ENCODE assay signal across 17 cellular contexts in genomic region chr4:1385373-1386340, GRCh38. TPM values are rescaled to one million over a fixed set of nuclear protein-coding genes. Genes with fewer than 3 reads are reported as not detected.
"Had no signal": no experiment of that assay in that cellular context is flagged by ENCODE, and none has a peak within 500 bp of the region (broad histone marks: within the 10 kb centered on the region; RNA-seq: fewer than 3 reads in every experiment).

No MANE protein-coding gene starts in this region.

- H3K27me3 Mint-ChIP-seq: naive B cell had no signal

- H3K4me3 ChIP-seq: heart right ventricle, lung, prostate gland, SJCRH30, tibial artery had no signal

- H3K4me1 Mint-ChIP-seq: naive B cell had no signal

- H3K4me3 Mint-ChIP-seq: naive B cell had no signal

- H3K36me3 ChIP-seq: SJCRH30 had no signal

- DNase-seq: activated CD4-positive, alpha-beta T cell treated with anti-CD3 and anti-CD28 coated beads, Interleukin-2, amount 50 U/mL, for 4 hours; activated CD4-positive, CD25-positive, alpha-beta regulatory T cell treated with anti-CD3 and anti-CD28 coated beads, Interleukin-2, amount 50 U/mL, for 72 hours; activated effector memory CD4-positive, alpha-beta T cell treated with anti-CD3 and anti-CD28 coated beads, Interleukin-2, amount 50 U/mL, for 16 hours; activated T-cell treated with anti-CD3 and anti-CD28 coated beads, Interleukin-2, amount 50 U/mL, for 1 hour; foreskin melanocyte; islet precursor cell; midbrain; naive B cell; nucleus accumbens; SJCRH30; stimulated activated CD4-positive, alpha-beta T cell treated with anti-CD3 and anti-CD28 coated beads, Interleukin-15, amount 100 ng/mL, for 24 hours had no signal

- H3K9me3 ChIP-seq: prostate gland had no signal

- H3K27me3 ChIP-seq: heart right ventricle, SJCRH30, tibial artery had no signal

- H3K27ac ChIP-seq: heart right ventricle, prostate gland, SJCRH30, tibial artery had no signal

- H3K4me1 ChIP-seq: heart right ventricle, prostate gland, SJCRH30, tibial artery had no signal

RNA-seq across cellular contexts. Expression of gene NKX1-1, which starts 20.6 kb away (rescaled TPM):
- total RNA-seq: astrocyte; heart right ventricle; lung; prostate gland; SJCRH30; T-helper 2 cell treated with Interferon-gamma antibody and Interleukin-4, amounts not matched to agents 100 ng/mL and 5 ng/mL, for 36 hours had no signal
- polyA plus RNA-seq: heart right ventricle, lung had no signal
